Comparison of ENCODE assay signal across 8 cellular contexts in genomic region chr12:67710582-67710981, GRCh38.
DNase-seq lines count a peak whose midpoint lies in the region; ATAC-seq and TF ChIP-seq lines count a peak whose summit lies in the region.

No MANE protein-coding gene starts in this region.

- H3K27me3 ChIP-seq in colonic mucosa (no peaks in the 10 kb centered on the region), stomach (no peaks in the 10 kb centered on the region)

- TF ChIP-seq POLR2A in stomach (IDR thresholded peaks at IDR 0.05), result no peak

- CTCF ChIA-PET in activated CD8-positive, alpha-beta memory T cell treated with anti-CD3 and anti-CD28 coated beads, Interleukin-2, amount 10 ng/mL, durations not matched to agents 7 days and 5 days (lab: Charles Lee), result no interaction called here

- ATAC-seq in GM19463 (IDR thresholded peaks at IDR 0.05; ENCODE audit: unreplicated experiment) (peak; percentile 98), HG03378 (IDR thresholded peaks at IDR 0.05; ENCODE audit: unreplicated experiment) (peak; percentile 96)
- no peak for ATAC-seq in activated CD8-positive, alpha-beta memory T cell treated with anti-CD3 and anti-CD28 coated beads, Interleukin-2, amount 10 ng/mL, durations not matched to agents 7 days and 5 days

- H3K4me1 Mint-ChIP-seq in activated CD8-positive, alpha-beta memory T cell treated with anti-CD3 and anti-CD28 coated beads, Interleukin-2, amount 10 ng/mL, durations not matched to agents 7 days and 5 days, result no peaks in the 10 kb centered on the region

- no peak overlapping the region for H3K4me3 Mint-ChIP-seq in activated CD8-positive, alpha-beta memory T cell treated with anti-CD3 and anti-CD28 coated beads, Interleukin-2, amount 10 ng/mL, durations not matched to agents 7 days and 5 days

- no peaks in the 10 kb centered on the region for H3K9me3 Mint-ChIP-seq in activated CD8-positive, alpha-beta memory T cell treated with anti-CD3 and anti-CD28 coated beads, Interleukin-2, amount 10 ng/mL, durations not matched to agents 7 days and 5 days (ENCODE audit: low read depth)

- TF ChIP-seq EP300 in stomach (IDR thresholded peaks at IDR 0.05), result no peak

- intact Hi-C loops in colonic mucosa (cut with DNase I) (no loop called here), stomach (cut with DNase I; ENCODE audit: low total_unique reads) (no loop called here)

- DNase-seq in COLO668 (lab: John Stamatoyannopoulos, UW; ENCODE audit: unreplicated experiment), result peak; percentile 80
- DNase-seq in colonic mucosa, result peak; percentile 92
- peak; percentile 59 for DNase-seq in stomach
- no peak for DNase-seq in effector CD8-positive, alpha-beta T cell (lab: John Stamatoyannopoulos, UW)
- no peak for DNase-seq in NCI-H2227 (lab: John Stamatoyannopoulos, UW; ENCODE audit: unreplicated experiment)
- no peak for DNase-seq in activated CD8-positive, alpha-beta memory T cell treated with anti-CD3 and anti-CD28 coated beads, Interleukin-2, amount 10 ng/mL, durations not matched to agents 7 days and 5 days

- peaks cover 7% of the 10 kb centered on the region for H3K27me3 Mint-ChIP-seq in activated CD8-positive, alpha-beta memory T cell treated with anti-CD3 and anti-CD28 coated beads, Interleukin-2, amount 10 ng/mL, durations not matched to agents 7 days and 5 days

- H3K27ac ChIP-seq in colonic mucosa (peak overlapping the region; percentile 89), stomach (peak overlapping the region; percentile 47 to 79 (median 58))

- H3K4me3 ChIP-seq in colonic mucosa, result no peak overlapping the region
- H3K4me3 ChIP-seq in stomach, result no peak overlapping the region

- H3K4me1 ChIP-seq in colonic mucosa (peaks cover 9% of the 10 kb centered on the region), stomach (peaks cover 0 to 30% (median 11%) of the 10 kb centered on the region in 4 donors)

- 15 to 33% (median 26%) methylated on average over 3 of the region's 3 CpGs for WGBS in stomach, 5 donors

- TF ChIP-seq CTCF in colonic mucosa (IDR thresholded peaks at IDR 0.05) (no peak), stomach (IDR thresholded peaks at IDR 0.05) (no peak)

- peak overlapping the region in 1 of 2 donors; percentile 68 for H3K9ac ChIP-seq in colonic mucosa (ENCODE audit: low read depth in 2 of 2, low read length in 2 of 2)

- no peaks in the 10 kb centered on the region for H3K9me3 ChIP-seq in colonic mucosa
- no peaks in the 10 kb centered on the region for H3K9me3 ChIP-seq in stomach

- H3K27ac Mint-ChIP-seq in activated CD8-positive, alpha-beta memory T cell treated with anti-CD3 and anti-CD28 coated beads, Interleukin-2, amount 10 ng/mL, durations not matched to agents 7 days and 5 days, result no peak overlapping the region

- H3K36me3 ChIP-seq in colonic mucosa, result no peaks in the 10 kb centered on the region
- H3K36me3 ChIP-seq in stomach, result no peaks in the 10 kb centered on the region

- H3K36me3 Mint-ChIP-seq in activated CD8-positive, alpha-beta memory T cell treated with anti-CD3 and anti-CD28 coated beads, Interleukin-2, amount 10 ng/mL, durations not matched to agents 7 days and 5 days, result no peaks in the 10 kb centered on the region

Comparison
In these comparisons a context has a peak if more than half of its experiments do, and no peak if none do; other contexts are left out.
1. DNase-seq: peak in COLO668 (single experiment), colonic mucosa (single experiment) and stomach (single experiment); none in effector CD8-positive, alpha-beta T cell (single experiment), NCI-H2227 (single experiment) and activated CD8-positive, alpha-beta memory T cell treated with anti-CD3 and anti-CD28 coated beads, Interleukin-2, amount 10 ng/mL, durations not matched to agents 7 days and 5 days (single experiment).